In the genomic region with DNA sequence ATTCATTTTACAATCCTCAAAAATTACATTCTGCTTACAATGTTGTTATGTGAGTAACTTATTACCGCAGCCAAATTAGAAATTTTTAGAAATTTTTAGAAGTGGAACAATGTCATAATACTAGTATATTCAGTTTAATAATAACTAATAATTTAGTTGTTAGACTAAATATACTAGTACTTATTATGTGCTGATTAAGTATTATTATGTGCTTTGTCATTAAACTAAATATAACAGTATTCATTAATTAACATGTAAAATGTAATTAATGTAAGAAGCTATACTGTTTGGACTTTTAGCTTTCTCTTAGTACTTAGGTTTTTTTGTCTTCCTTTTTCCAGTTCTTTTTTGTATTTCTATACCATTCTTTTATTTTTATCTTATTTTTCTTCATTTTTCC, we compare ENCODE assay signal across 19 cellular contexts. TPM values are rescaled to one million over a fixed set of nuclear protein-coding genes. Genes with fewer than 3 reads are reported as not detected.
DNase-seq lines count a peak whose midpoint lies in the region; ATAC-seq, FAIRE-seq and TF ChIP-seq lines count a peak whose summit lies in the region.
"Had no signal": no experiment of that assay in that cellular context is flagged by ENCODE, and none has a peak within 500 bp of the region (broad histone marks: within the 10 kb centered on the region; RNA-seq: fewer than 3 reads in every experiment).

No MANE protein-coding gene starts in this region.

- H3K4me3 ChIP-seq in K562, result no peak overlapping the region
- no peak overlapping the region for H3K4me3 ChIP-seq in small intestine (ENCODE audit: low read depth in 1 of 2, low read length in 2 of 2)
- H3K4me3 ChIP-seq: BLaER1, GM23248, HAP-1 had no signal

- no peaks in the 10 kb centered on the region for H3K9me3 ChIP-seq in K562 (replicated peaks; ENCODE audit: control insufficient read depth, insufficient read depth, low read depth, low read length)
- no peaks in the 10 kb centered on the region for H3K9me3 ChIP-seq in small intestine (ENCODE audit: control insufficient read depth, low read depth)
- H3K9me3 ChIP-seq: BLaER1, HAP-1 had no signal

- no peak overlapping the region for H3K9ac ChIP-seq in K562 (ENCODE audit: insufficient read depth in 1 of 2, low read depth in 2 of 2, low read length in 2 of 2)
- H3K9ac ChIP-seq: BLaER1, GM23248 had no signal

- TF ChIP-seq RAD21 in K562 (CRISPR knock-in tag; conservative IDR thresholded peaks at IDR 0.05 in 1 of 2, IDR thresholded peaks at IDR 0.05 in 1 of 2), result no peak

- intact Hi-C loops in K562 (cut with micrococcal nuclease) (no loop called here), Calu3 (cut with micrococcal nuclease; ENCODE audit: unreplicated experiment) (no loop called here)

- ATAC-seq in K562, result no peak
- no peak for ATAC-seq in GM21717 (IDR thresholded peaks at IDR 0.05; ENCODE audit: unreplicated experiment)
- ATAC-seq: CD8-positive, alpha-beta T cell had no signal

- H3K9me1 ChIP-seq in K562 (ENCODE audit: control insufficient read depth, insufficient read depth, low read length), result no peaks in the 10 kb centered on the region

- H3K79me2 ChIP-seq in K562 (ENCODE audit: control insufficient read depth, insufficient read depth, low read length), result no peaks in the 10 kb centered on the region

- no peak for TF ChIP-seq POLR2A in K562 (conservative IDR thresholded peaks at IDR 0.05)

- in situ Hi-C loops in K562 (cut with MboI), result no loop called here

- no peaks in the 10 kb centered on the region for H3K9me3 Mint-ChIP-seq in Calu3 (ENCODE audit: low read depth, unreplicated experiment)
- H3K9me3 Mint-ChIP-seq: CD14-positive monocyte; CD8-positive, alpha-beta T cell had no signal

- no peaks in the 10 kb centered on the region for H3K4me1 Mint-ChIP-seq in Calu3 (ENCODE audit: low read depth, unreplicated experiment)
- H3K4me1 Mint-ChIP-seq: CD14-positive monocyte had no signal

- no peaks in the 10 kb centered on the region for H3K4me1 ChIP-seq in K562 (replicated peaks in 1 of 2; ENCODE audit: control insufficient read depth in 2 of 2, insufficient read depth in 2 of 2, low read length in 2 of 2)
- H3K4me1 ChIP-seq in small intestine (ENCODE audit: control insufficient read depth in 2 of 2, insufficient read depth in 1 of 2, low read depth in 1 of 2, low read length in 1 of 2), result no peaks in the 10 kb centered on the region
- H3K4me1 ChIP-seq: BLaER1, HAP-1 had no signal

- no peak overlapping the region for H3K4me2 ChIP-seq in K562 (ENCODE audit: insufficient read depth, low read length)
- H3K4me2 ChIP-seq: BLaER1 had no signal

- H3K27me3 ChIP-seq in K562 (ENCODE audit: control insufficient read depth in 2 of 2, insufficient read depth in 2 of 2, low read length in 2 of 2) (no peaks in the 10 kb centered on the region), small intestine (ENCODE audit: control insufficient read depth in 2 of 2, insufficient read depth in 2 of 2, low read length in 2 of 2) (no peaks in the 10 kb centered on the region)
- H3K27me3 ChIP-seq: BLaER1 had no signal

- no TSS peak for BruUV-seq in K562 (replicated peaks; lab: Mats Ljungman, UMichigan)
- BruUV-seq in Calu3 (replicated peaks; lab: Mats Ljungman, UMichigan), result no TSS peak

- TF ChIP-seq CTCF in K562 (IDR thresholded peaks at IDR 0.05 in 2 of 3, conservative IDR thresholded peaks at IDR 0.05 in 1 of 3; ENCODE audit: insufficient read depth in 2 of 3, low read depth in 1 of 3, low read length in 3 of 3) (no peak), Calu3 (IDR thresholded peaks at IDR 0.05; ENCODE audit: unreplicated experiment) (no peak)

- TF ChIP-seq EP300 in K562 (IDR thresholded peaks at IDR 0.05; ENCODE audit: low read length), result no peak

- H3K27ac ChIP-seq in K562 (ENCODE audit: extremely low read depth, low read depth, low read length) (no peak overlapping the region), small intestine (ENCODE audit: low read depth in 1 of 2, low read length in 1 of 2) (no peak overlapping the region)
- H3K27ac ChIP-seq: 22Rv1, BLaER1, GM23248 had no signal

- FAIRE-seq in A204.1 (lab: Jason Lieb, UNC) (peak; percentile 78), K562 (lab: Jason Lieb, UNC) (no peak), islet of Langerhans (lab: Jason Lieb, UNC) (peak; percentile 96), small intestine (lab: Jason Lieb, UNC) (peak; percentile 77)
- FAIRE-seq: GM12891, GM19239 had no signal

- CTCF ChIA-PET in K562 (lab: Yijun Ruan, JAX; ENCODE audit: low intra/inter-chr PET ratio) (no interaction called here), Calu3 (lab: Charles Lee) (no interaction called here)

- H2AFZ ChIP-seq in K562 (ENCODE audit: low read depth, low read length), result no peak overlapping the region
- H2AFZ ChIP-seq: GM23248 had no signal

- H3K4me3 Mint-ChIP-seq in Calu3 (ENCODE audit: low read depth, unreplicated experiment), result no peak overlapping the region
- H3K4me3 Mint-ChIP-seq: CD14-positive monocyte; CD8-positive, alpha-beta T cell had no signal

- H3K27me3 Mint-ChIP-seq in Calu3 (ENCODE audit: unreplicated experiment), result no peaks in the 10 kb centered on the region

- 100% methylated on average over 1 of the region's 1 CpG for WGBS in K562 (ENCODE audit: insufficient coverage, low coverage, missing lambda C conversion rate)
- 98 to 100% (median 100%) methylated on average over 1 of the region's 1 CpG for WGBS in small intestine, 3 donors

- H4K20me1 ChIP-seq in K562 (replicated peaks; ENCODE audit: control insufficient read depth, insufficient read depth, low read length), result no peaks in the 10 kb centered on the region
- H4K20me1 ChIP-seq: BLaER1 had no signal

- POLR2A ChIA-PET in K562 (lab: Yijun Ruan, JAX), result no interaction called here

- H3K36me3 ChIP-seq in K562 (ENCODE audit: control insufficient read depth, insufficient read depth, low read length) (peaks cover 88% of the 10 kb centered on the region), small intestine (ENCODE audit: control insufficient read depth in 2 of 2, insufficient read depth in 2 of 2, low read length in 2 of 2) (peaks cover 0 to 7% of the 10 kb centered on the region in 2 donors)

- H3K36me3 Mint-ChIP-seq in Calu3 (ENCODE audit: insufficient read depth, unreplicated experiment), result peaks cover 12% of the 10 kb centered on the region

- DNase-seq in K562 (ENCODE audit: extremely low read depth in 1 of 4, low spot score in 3 of 4), result no peak
- no peak for DNase-seq in small intestine
- no peak for DNase-seq in Calu3
- DNase-seq in MV-4-11 (lab: John Stamatoyannopoulos, UW), result no peak
- DNase-seq: CD8-positive, alpha-beta T cell; DMS 273 treated with DMSO at 0.1 percent for 48 hours; DMS53; DND-41; EL; GM23248 had no signal

- H3K27ac Mint-ChIP-seq in Calu3 (ENCODE audit: unreplicated experiment), result no peak overlapping the region
- H3K27ac Mint-ChIP-seq: CD14-positive monocyte; CD8-positive, alpha-beta T cell had no signal

TF ChIP-seq in K562, 482 proteins besides CTCF, POLR2A, EP300 and RAD21 (continues in another document):
- TF ChIP-seq ZNF316 (IDR thresholded peaks at IDR 0.05), result peak; percentile 90

RNA-seq across cellular contexts. Expression of a gene that starts 15.3 kb away (rescaled TPM):
- total RNA-seq in K562 (2011; cell fraction: chromatin; rRNA removed; ENCODE audit: low replicate concordance), result 25.2 and 70.5 TPM in 2 replicates
- total RNA-seq in K562 (2011; cell fraction: nucleolus; rRNA removed), result 17.7 and 24.3 TPM in 2 replicates
- 30.2 and 34.4 TPM in 2 replicates for total RNA-seq in K562 (2011; cell fraction: nucleoplasm; rRNA removed)
- total RNA-seq in K562 (2014; rRNA removed), result 21.3 and 23.1 TPM in 2 replicates
- 49.8 and 53.0 TPM in 2 replicates for total RNA-seq in K562 (2014; rRNA removed; fragmentation: Illumina TruSeq; extraction: Trizol)
- 40.6 and 44.1 TPM in 2 replicates for total RNA-seq in K562 (2015; rRNA removed; fragmentation: Illumina TruSeq; extraction: Trizol)
- 26.2 and 29.4 TPM in 2 replicates for total RNA-seq in K562 (2021)
- 43.1 and 52.0 TPM in 2 replicates for polyA plus RNA-seq in K562 (2011; rRNA removed)
- 7.7 and 12.1 TPM in 2 replicates for polyA plus RNA-seq in K562 (2011; cell fraction: cytosol; rRNA removed)
- polyA plus RNA-seq in K562 (2011; cell fraction: nucleus; rRNA removed), result 15.8 and 31.1 TPM in 2 replicates
- polyA plus RNA-seq in K562 (2012), result 16.3 and 19.4 TPM in 2 replicates
- polyA plus RNA-seq in K562 (2014; fragmentation: Illumina TruSeq; extraction: Trizol), result 30.1 and 37.2 TPM in 2 replicates
- polyA plus RNA-seq in K562 (2014; fragmentation: Nextera tagmentation; extraction: Ambion mirVana), result 10 to 100 TPM; 52.6 to 63.9 TPM
- 33.1 and 35.7 TPM in 2 replicates for polyA plus RNA-seq in K562 (2014; rRNA removed)
- 40.2 and 48.2 TPM in 2 replicates for polyA minus RNA-seq in K562 (2011; rRNA and poly(A)+ RNA removed)
- polyA minus RNA-seq in K562 (2011; cell fraction: cytosol; rRNA and poly(A)+ RNA removed), result 12.8 and 13.6 TPM in 2 replicates
- polyA minus RNA-seq in K562 (2011; cell fraction: nucleus; rRNA and poly(A)+ RNA removed), result 21.8 and 45.1 TPM in 2 replicates
- polyA plus RNA-seq in small intestine, result 10 to 100 TPM in 2 of 3 donors, 1 to 10 TPM in 1; 6.5 to 12.4 (median 11.6) TPM
- 29.6 and 30.4 TPM in 2 replicates for total RNA-seq in Calu3 (2022)

RNA-seq across cellular contexts. Expression of a gene that starts 15.9 kb away (rescaled TPM):
- total RNA-seq in K562 (2011; cell fraction: chromatin; rRNA removed; ENCODE audit: low replicate concordance), result 75.6 and 404 TPM in 2 replicates
- 42.2 and 55.9 TPM in 2 replicates for total RNA-seq in K562 (2011; cell fraction: nucleolus; rRNA removed)
- 80.7 and 121 TPM in 2 replicates for total RNA-seq in K562 (2011; cell fraction: nucleoplasm; rRNA removed)
- total RNA-seq in K562 (2014; rRNA removed), result 95.8 and 103 TPM in 2 replicates
- 166 and 189 TPM in 2 replicates for total RNA-seq in K562 (2014; rRNA removed; fragmentation: Illumina TruSeq; extraction: Trizol)
- 149 and 157 TPM in 2 replicates for total RNA-seq in K562 (2015; rRNA removed; fragmentation: Illumina TruSeq; extraction: Trizol)
- total RNA-seq in K562 (2021), result 157 and 167 TPM in 2 replicates
- 152 and 164 TPM in 2 replicates for polyA plus RNA-seq in K562 (2011; rRNA removed)
- 95.4 and 98.0 TPM in 2 replicates for polyA plus RNA-seq in K562 (2011; cell fraction: cytosol; rRNA removed)
- 264 and 285 TPM in 2 replicates for polyA plus RNA-seq in K562 (2011; cell fraction: nucleus; rRNA removed)
- polyA plus RNA-seq in K562 (2012), result 54.3 and 67.7 TPM in 2 replicates
- polyA plus RNA-seq in K562 (2014; fragmentation: Illumina TruSeq; extraction: Trizol), result 138 and 148 TPM in 2 replicates
- 10 to 100 TPM; 48.5 to 54.3 TPM for polyA plus RNA-seq in K562 (2014; fragmentation: Nextera tagmentation; extraction: Ambion mirVana)
- polyA plus RNA-seq in K562 (2014; rRNA removed), result 75.5 and 86.7 TPM in 2 replicates
- 246 and 256 TPM in 2 replicates for polyA minus RNA-seq in K562 (2011; rRNA and poly(A)+ RNA removed)
- 122 and 156 TPM in 2 replicates for polyA minus RNA-seq in K562 (2011; cell fraction: cytosol; rRNA and poly(A)+ RNA removed)
- polyA minus RNA-seq in K562 (2011; cell fraction: nucleus; rRNA and poly(A)+ RNA removed), result 113 and 192 TPM in 2 replicates
- 10 to 100 TPM; 11.3 to 32.7 (median 24.8) TPM for polyA plus RNA-seq in small intestine
- 149 and 157 TPM in 2 replicates for total RNA-seq in Calu3 (2022)
